ENCODE assay signal across 21 cellular contexts in the genomic region with DNA sequence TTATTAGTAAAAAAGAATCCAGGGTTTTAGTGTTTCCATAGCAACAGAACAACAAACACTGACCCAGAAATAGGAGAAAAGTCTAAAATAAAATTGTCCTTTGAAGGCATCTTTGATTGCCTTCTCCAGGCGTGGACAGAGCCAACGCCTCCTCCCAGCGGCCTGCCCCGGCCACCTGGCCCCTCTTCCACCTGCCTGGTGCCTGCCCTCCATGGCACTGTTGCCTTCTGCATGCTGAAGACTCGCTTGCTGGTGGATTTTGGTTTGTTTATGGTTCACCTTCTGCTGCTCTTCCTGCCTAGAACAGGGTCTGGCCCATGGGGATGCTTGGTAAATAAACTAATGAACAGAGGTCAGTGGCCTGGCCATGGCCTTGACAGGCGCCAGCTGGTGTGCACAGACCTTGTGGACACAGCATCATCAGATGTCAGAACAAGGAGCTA.
"Had no signal": no experiment of that assay in that cellular context is flagged by ENCODE, and none has a peak within 500 bp of the region (broad histone marks: within the 10 kb centered on the region; RNA-seq: fewer than 3 reads in every experiment).

No MANE protein-coding gene starts in this region.

- H3K4me3 ChIP-seq: coronary artery, pancreas, SK-N-MC, tibial artery, uterus had no signal

- H3K27ac ChIP-seq: coronary artery, neutrophil, pancreas, SK-N-MC, tibial artery, uterus had no signal

- H3K9me3 ChIP-seq: pancreas, uterus had no signal

- H3K4me1 ChIP-seq: pancreas, tibial artery, uterus had no signal

- H3K36me3 ChIP-seq: neutrophil, pancreas, tibial artery, uterus had no signal

- DNase-seq: activated B cell treated with CpG ODN at 0.5 μM for 24 hours; activated CD4-positive, alpha-beta memory T cell treated with anti-CD3 and anti-CD28 coated beads for 36 hours; activated CD4-positive, alpha-beta T cell treated with anti-CD3 and anti-CD28 coated beads for 4 hours; activated CD8-positive, alpha-beta memory T cell treated with anti-CD3 and anti-CD28 coated beads, Interleukin-2, amount 10 ng/mL, durations not matched to agents 7 days and 5 days; activated naive CD8-positive, alpha-beta T cell treated with anti-CD3 and anti-CD28 coated beads, Interleukin-2, amount 10 ng/mL, durations not matched to agents 7 days and 5 days; amygdala; central memory CD4-positive, alpha-beta T cell; hypothalamus; islet precursor cell; pancreas; stimulated activated CD4-positive, alpha-beta T cell treated with anti-CD3 and anti-CD28 coated beads, Interleukin-12 subunit alpha, Interleukin-12 subunit beta, amount 100 ng/mL, for 4 hours; stimulated activated CD4-positive, alpha-beta T cell treated with anti-CD3 and anti-CD28 coated beads, Interleukin-1b, Interleukin-23, amount 100 ng/mL, for 48 hours; stimulated activated CD8-positive, alpha-beta memory T cell treated with anti-CD3 and anti-CD28 coated beads, Interleukin-4, amount 100 ng/mL, for 48 hours; stimulated activated naive CD4-positive, alpha-beta T cell treated with Interleukin-2 at 50 U/mL for 16 hours; substantia nigra; tibial artery; uterus had no signal

- ATAC-seq: activated CD8-positive, alpha-beta memory T cell treated with anti-CD3 and anti-CD28 coated beads, Interleukin-2, amount 10 ng/mL, durations not matched to agents 7 days and 5 days; natural killer cell treated with Interleukin-12 subunit alpha and Interleukin-12 subunit beta and Interleukin-15 and Interleukin-18, amount 100 ng/mL, for 72 hours had no signal

- H3K27me3 ChIP-seq: pancreas, tibial artery, uterus had no signal
